In the genomic region with DNA sequence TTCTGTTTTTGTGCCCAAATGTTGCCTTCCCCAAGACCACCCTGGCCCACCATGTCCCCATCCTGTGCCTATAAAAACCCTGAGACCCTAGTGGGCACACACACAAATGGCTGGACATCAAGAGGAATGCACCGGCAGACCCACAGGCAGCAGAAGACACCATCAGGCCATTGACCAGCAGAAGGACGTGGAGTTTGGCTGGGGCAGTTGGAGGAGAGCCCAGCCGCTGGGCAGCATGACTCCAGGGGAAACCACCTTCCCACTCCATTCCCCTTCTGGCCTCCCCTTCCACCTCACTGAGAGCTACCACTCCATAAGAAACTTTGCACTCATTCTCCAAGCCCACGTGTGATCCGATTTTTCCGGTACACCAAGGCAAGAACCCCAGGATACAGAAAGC, we compare ENCODE assay signal across 27 cellular contexts.
"Had no signal": no experiment of that assay in that cellular context is flagged by ENCODE, and none has a peak within 500 bp of the region (broad histone marks: within the 10 kb centered on the region; RNA-seq: fewer than 3 reads in every experiment).

No MANE protein-coding gene starts in this region.

- H3K4me3 Mint-ChIP-seq: activated CD4-positive, alpha-beta T cell treated with anti-CD3 and anti-CD28 coated beads, Interleukin-2, amount 10 ng/mL, durations not matched to agents 7 days and 5 days; activated CD8-positive, alpha-beta T cell treated with anti-CD3 and anti-CD28 coated beads, Interleukin-2, amount 10 ng/mL, durations not matched to agents 7 days and 5 days; activated naive CD4-positive, alpha-beta T cell treated with anti-CD3 and anti-CD28 coated beads for 36 hours; activated T-cell treated with anti-CD3 and anti-CD28 coated beads, Interleukin-2, amount 50 U/mL, for 24 hours; T-helper 1 cell treated with Interleukin-12 subunit alpha and Interleukin-12 subunit beta and Interleukin-4 antibody, amounts not matched to agents 30 μg/mL and 1 μg/mL, for 36 hours; T-helper 2 cell treated with Interferon-gamma antibody and Interleukin-4, amounts not matched to agents 5 μg/mL and 100 μg/mL, for 36 hours had no signal

- DNase-seq: activated CD4-positive, alpha-beta T cell treated with anti-CD3 and anti-CD28 coated beads, Interleukin-2, amount 10 ng/mL, durations not matched to agents 7 days and 5 days; activated CD4-positive, alpha-beta T cell treated with anti-CD3 and anti-CD28 coated beads, Interleukin-2, amount 50 U/mL, for 48 hours; activated CD8-positive, alpha-beta T cell treated with anti-CD3 and anti-CD28 coated beads, Interleukin-2, amount 10 ng/mL, durations not matched to agents 7 days and 5 days; activated gamma-delta T cell; activated naive CD4-positive, alpha-beta T cell treated with anti-CD3 and anti-CD28 coated beads for 36 hours; activated T-cell treated with anti-CD3 and anti-CD28 coated beads, Interleukin-2, amount 50 U/mL, for 24 hours; body of pancreas; caudate nucleus; NCI-H1048; NCI-H1105 treated with DMSO at 0.1 percent for 48 hours; NCI-H1436; NCI-H1694; NCI-H1930; NCI-H2081 treated with DMSO at 0.1 percent for 48 hours; NCI-H226; PC-3; Peyer's patch; RPMI8226; SHP77 treated with DMSO at 0.1 percent for 48 hours; SK-N-SH had no signal

- H3K9me3 Mint-ChIP-seq: activated T-helper 2 cell treated with anti-CD3 and anti-CD28 coated beads, Interferon-gamma antibody, Interleukin-2, Interleukin-4, amounts not matched to agents 10 μg/mL and 5 μg/mL and 100 μg/mL, durations not matched to agents 14 hours and 24 hours and 36 hours had no signal

- ATAC-seq: activated CD8-positive, alpha-beta T cell treated with anti-CD3 and anti-CD28 coated beads, Interleukin-2, amount 10 ng/mL, durations not matched to agents 7 days and 5 days; activated naive CD4-positive, alpha-beta T cell treated with anti-CD3 and anti-CD28 coated beads, Interleukin-2, amount 50 U/mL, for 72 hours; body of pancreas; K562; PC-3 had no signal

- H3K27ac Mint-ChIP-seq: activated CD4-positive, alpha-beta T cell treated with anti-CD3 and anti-CD28 coated beads, Interleukin-2, amount 10 ng/mL, durations not matched to agents 7 days and 5 days; activated CD8-positive, alpha-beta T cell treated with anti-CD3 and anti-CD28 coated beads, Interleukin-2, amount 10 ng/mL, durations not matched to agents 7 days and 5 days; activated naive CD4-positive, alpha-beta T cell treated with anti-CD3 and anti-CD28 coated beads for 36 hours; activated T-cell treated with anti-CD3 and anti-CD28 coated beads, Interleukin-2, amount 50 U/mL, for 24 hours; activated T-helper 2 cell treated with anti-CD3 and anti-CD28 coated beads, Interferon-gamma antibody, Interleukin-2, Interleukin-4, amounts not matched to agents 10 μg/mL and 5 μg/mL and 100 μg/mL, durations not matched to agents 14 hours and 24 hours and 36 hours; T-helper 1 cell treated with Interleukin-12 subunit alpha and Interleukin-12 subunit beta and Interleukin-4 antibody, amounts not matched to agents 30 μg/mL and 1 μg/mL, for 36 hours; T-helper 2 cell treated with Interferon-gamma antibody and Interleukin-4, amounts not matched to agents 5 μg/mL and 100 μg/mL, for 36 hours had no signal

- H3K27me3 Mint-ChIP-seq: activated CD4-positive, alpha-beta T cell treated with anti-CD3 and anti-CD28 coated beads, Interleukin-2, amount 10 ng/mL, durations not matched to agents 7 days and 5 days; activated T-cell treated with anti-CD3 and anti-CD28 coated beads, Interleukin-2, amount 50 U/mL, for 24 hours had no signal

- H3K4me3 ChIP-seq: adrenal gland, body of pancreas, K562, Peyer's patch, SJSA1 had no signal

- H3K27me3 ChIP-seq: adrenal gland, body of pancreas, Peyer's patch, SJSA1 had no signal

- H3K36me3 ChIP-seq: adrenal gland, Peyer's patch, SJSA1 had no signal

- H3K9me3 ChIP-seq: body of pancreas, Peyer's patch, SJSA1 had no signal

- H3K4me1 ChIP-seq: adrenal gland, body of pancreas, Peyer's patch, SJSA1 had no signal

- H3K27ac ChIP-seq: adrenal gland, body of pancreas, Peyer's patch, SJSA1 had no signal
